In genomic region chr4:73721419-73721818, GRCh38 we compare ENCODE assay signal across 13 cellular contexts. TPM values are rescaled to one million over a fixed set of nuclear protein-coding genes. Genes with fewer than 3 reads are reported as not detected.
DNase-seq lines count a peak whose midpoint lies in the region; ATAC-seq and TF ChIP-seq lines count a peak whose summit lies in the region.
"Had no signal": no experiment of that assay in that cellular context is flagged by ENCODE, and none has a peak within 500 bp of the region (broad histone marks: within the 10 kb centered on the region; RNA-seq: fewer than 3 reads in every experiment).

No MANE protein-coding gene starts in this region.

- peaks cover 0 to 31% (median 0%) of the 10 kb centered on the region in 12 donors for H3K4me1 ChIP-seq in heart left ventricle

- peak overlapping the region in 2 of 12 donors; percentile 7 to 48 for H3K27ac ChIP-seq in heart left ventricle
- H3K27ac ChIP-seq: C4-2B had no signal

- peak; percentile 78 for DNase-seq in AG09309 (ENCODE audit: low read depth)
- DNase-seq in LHCN-M2 (ENCODE audit: low read depth) = peak; percentile 79
- peak; percentile 15 for DNase-seq in amniotic stem cell (lab: John Stamatoyannopoulos, UW)
- DNase-seq in heart left ventricle = no peak
- DNase-seq in D341Med (ENCODE audit: low spot score) = no peak
- no peak for DNase-seq in stimulated activated CD4-positive, alpha-beta T cell treated with anti-CD3 and anti-CD28 coated beads, Interleukin-12 subunit alpha, Interleukin-12 subunit beta, amount 100 ng/mL, for 4 hours
- DNase-seq: activated CD4-positive, CD25-positive, alpha-beta regulatory T cell; midbrain; stimulated activated CD4-positive, alpha-beta T cell treated with anti-CD3 and anti-CD28 coated beads, Interleukin-4, amount 100 ng/mL, for 24 hours; stimulated activated naive CD8-positive, alpha-beta T cell treated with anti-CD3 and anti-CD28 coated beads, Interleukin-15, Interleukin-2, amounts not matched to agents 100 U/mL and 50 U/mL, for 24 hours had no signal

- no peak for TF ChIP-seq POLR2A in heart left ventricle (IDR thresholded peaks at IDR 0.05)

- no peaks in the 10 kb centered on the region for H3K36me3 ChIP-seq in heart left ventricle

- no peaks in the 10 kb centered on the region for H3K27me3 ChIP-seq in heart left ventricle

- peak in 3 of 4 donors; percentile 20 to 84 (median 41) for ATAC-seq in heart left ventricle
- ATAC-seq in GM18868 (IDR thresholded peaks at IDR 0.05; ENCODE audit: unreplicated experiment) = no peak
- ATAC-seq in HG03095 (IDR thresholded peaks at IDR 0.05; ENCODE audit: unreplicated experiment) = no peak
- ATAC-seq: stimulated activated naive CD8-positive, alpha-beta T cell treated with anti-CD3 and anti-CD28 coated beads, Interleukin-15, Interleukin-2, amounts not matched to agents 100 U/mL and 50 U/mL, for 24 hours had no signal

- H3K9me3 ChIP-seq in heart left ventricle = no peaks in the 10 kb centered on the region

- TF ChIP-seq CTCF in AG09309 (IDR thresholded peaks at IDR 0.05; ENCODE audit: control insufficient read depth, insufficient read depth, low read depth, low read length, missing control alignments) (no peak), heart left ventricle (IDR thresholded peaks at IDR 0.05) (no peak)

- intact Hi-C loops in heart left ventricle (cut with DNase I) = loop anchor here in 4 of 10 donors (10.0 kb wide), 2 partner anchors 203 to 413 kb away; no protein-coding TSS in a partner anchor

- H3K4me3 ChIP-seq in AG09309 (ENCODE audit: control insufficient read depth, low read depth, low read length) (no peak overlapping the region), heart left ventricle (no peak overlapping the region)

- 63 to 84% (median 81%) methylated on average over 1 of the region's 1 CpG for WGBS in heart left ventricle, 4 donors

RNA-seq across cellular contexts. Expression of gene CXCL8, which starts 18.9 kb away (rescaled TPM):
- total RNA-seq in LHCN-M2 (2014; rRNA removed) (3.2 and 5.9 TPM in 2 replicates), heart left ventricle (1 to 10 TPM in 3 of 9 donors, under 1 TPM in 3, not detected in 3; 0.15 to 7.5 (median 1.7) TPM)
- 30.8 TPM for polyA plus RNA-seq in LHCN-M2 (2012)
- polyA plus RNA-seq in heart left ventricle = under 1 TPM; 0.42 to 0.69 TPM

Comparison
In these comparisons a context has a peak if more than half of its experiments do, and no peak if none do; other contexts are left out.
1. DNase-seq: peak in AG09309 (single experiment), LHCN-M2 (single experiment) and amniotic stem cell (single experiment); none in heart left ventricle (0 of 5), D341Med (single experiment) and stimulated activated CD4-positive, alpha-beta T cell treated with anti-CD3 and anti-CD28 coated beads, Interleukin-12 subunit alpha, Interleukin-12 subunit beta, amount 100 ng/mL, for 4 hours (single experiment).
2. ATAC-seq: peak in heart left ventricle (3 of 4); none in GM18868 (single experiment) and HG03095 (single experiment).